In the genomic region with DNA sequence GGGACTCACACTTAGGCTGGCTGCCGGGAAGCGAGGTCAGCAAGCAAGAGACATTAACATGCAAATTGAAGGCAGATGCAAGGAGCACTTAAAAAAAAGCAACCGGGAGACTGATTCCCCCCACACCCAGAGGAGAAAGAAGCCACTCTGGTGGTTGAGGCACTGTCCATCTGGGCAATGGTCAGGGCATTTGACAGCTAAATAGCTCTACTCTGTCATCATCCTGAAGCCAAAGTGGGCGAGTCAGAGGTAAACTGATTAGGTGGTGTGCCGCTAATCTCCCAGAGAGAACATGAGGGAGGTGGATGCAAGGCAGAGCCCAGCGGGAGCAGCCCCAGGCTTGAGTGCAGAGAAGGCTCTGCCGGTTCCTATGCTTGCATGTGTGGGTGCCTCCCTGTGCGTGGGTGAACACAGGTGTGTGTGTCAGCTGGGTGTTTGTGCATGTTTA, we compare ENCODE assay signal across 1 cellular context.
TF ChIP-seq lines count a peak whose summit lies in the region.

No MANE protein-coding gene starts in this region.

TF ChIP-seq in GM23338, 12 proteins besides CTCF, POLR2A, EP300 and RAD21 (continued from another document):
- TF ChIP-seq ZNF462 (CRISPR knock-in tag; IDR thresholded peaks at IDR 0.05) (no peak), EZH2phosphoT487 (IDR thresholded peaks at IDR 0.05; ENCODE audit: unreplicated experiment) (no peak), REST (IDR thresholded peaks at IDR 0.05; ENCODE audit: unreplicated experiment) (no peak), CREB1 (CRISPR knock-in tag; IDR thresholded peaks at IDR 0.05; ENCODE audit: low read depth) (no peak), STAT1 (IDR thresholded peaks at IDR 0.05; ENCODE audit: unreplicated experiment) (no peak), JUNB (IDR thresholded peaks at IDR 0.05; ENCODE audit: unreplicated experiment) (no peak), ZNF114 (CRISPR knock-in tag; IDR thresholded peaks at IDR 0.05) (no peak), EZH2 (IDR thresholded peaks at IDR 0.05; ENCODE audit: low read depth, unreplicated experiment) (no peak), NANOG (IDR thresholded peaks at IDR 0.05; ENCODE audit: borderline replicate concordance) (no peak)
